ENCODE assay signal across 8 cellular contexts in genomic region chr3:194537732-194538247, GRCh38. TPM values are rescaled to one million over a fixed set of nuclear protein-coding genes. Genes with fewer than 3 reads are reported as not detected.
DNase-seq lines count a peak whose midpoint lies in the region; ATAC-seq and TF ChIP-seq lines count a peak whose summit lies in the region.

No MANE protein-coding gene starts in this region.

- peak overlapping the region in 2 of 5 donors; percentile 58 to 62 for H3K27ac ChIP-seq in adrenal gland
- peak overlapping the region; percentile 31 to 73 for H3K27ac ChIP-seq in aorta (ENCODE audit: low read depth in 1 of 2, low read length in 2 of 2)
- H3K27ac ChIP-seq in vagina = no peak overlapping the region

- TF ChIP-seq POLR2A in adrenal gland (IDR thresholded peaks at IDR 0.05) (peak in 1 of 2 donors; percentile 11), vagina (IDR thresholded peaks at IDR 0.05) (no peak)

- WGBS in adrenal gland, 4 donors = 51 to 64% (median 63%) methylated on average over 8 of the region's 8 CpGs
- WGBS in aorta, 2 donors = 27 to 32% methylated on average over 8 of the region's 8 CpGs

- H3K9me3 ChIP-seq in adrenal gland (replicated peaks in 1 of 3) (peaks cover 0 to 11% (median 0%) of the 10 kb centered on the region in 3 donors), aorta (ENCODE audit: control insufficient read depth, low read length) (no peaks in the 10 kb centered on the region), vagina (no peaks in the 10 kb centered on the region)

- no peak overlapping the region for H3K4me3 ChIP-seq in adrenal gland
- H3K4me3 ChIP-seq in kidney epithelial cell (ENCODE audit: low read depth, low read length) = no peak overlapping the region
- no peak overlapping the region for H3K4me3 ChIP-seq in aorta (ENCODE audit: low read length in 2 of 2)
- no peak overlapping the region for H3K4me3 ChIP-seq in vagina

- H3K4me1 ChIP-seq in adrenal gland (replicated peaks in 1 of 2) = peaks cover 9 to 10% of the 10 kb centered on the region in 2 donors
- peaks cover 0 to 3% of the 10 kb centered on the region in 2 donors for H3K4me1 ChIP-seq in aorta (ENCODE audit: control insufficient read depth in 1 of 2, insufficient read depth in 2 of 2, low read length in 2 of 2)
- H3K4me1 ChIP-seq in vagina = peaks cover 9% of the 10 kb centered on the region

- DNase-seq in Right ventricle myocardium superior = no peak
- DNase-seq in cardiac septum (ENCODE audit: low spot score) = no peak
- DNase-seq in adrenal gland = peak in 6 of 7 donors; percentile 38 to 84 (median 78)
- DNase-seq in kidney epithelial cell (ENCODE audit: low read depth) = peak; percentile 81
- DNase-seq in aorta = peak; percentile 61 to 76
- no peak for DNase-seq in occipital lobe (lab: John Stamatoyannopoulos, UW)
- DNase-seq in vagina (ENCODE audit: extremely low spot score in 2 of 2) = no peak

- ATAC-seq in Right ventricle myocardium superior (ENCODE audit: poor library complexity) = peak; percentile 63
- ATAC-seq in aorta (ENCODE audit: low FRiP score) = peak; percentile 24
- no peak for ATAC-seq in HG03175 (IDR thresholded peaks at IDR 0.05; ENCODE audit: unreplicated experiment)

- intact Hi-C loops in Right ventricle myocardium superior (cut with DNase I) = no loop called here
- intact Hi-C loops in cardiac septum (cut with DNase I) = no loop called here
- intact Hi-C loops in adrenal gland (cut with DNase I) = no loop called here
- intact Hi-C loops in aorta (cut with DNase I) = loop anchor here in 1 of 2 donors (5.0 kb wide), 1 partner anchor 35 kb away; no protein-coding TSS in a partner anchor
- intact Hi-C loops in vagina (cut with DNase I) = no loop called here

- H3K36me3 ChIP-seq in adrenal gland (replicated peaks in 1 of 2) (no peaks in the 10 kb centered on the region), kidney epithelial cell (ENCODE audit: control insufficient read depth, insufficient read depth, low read length) (no peaks in the 10 kb centered on the region), aorta (ENCODE audit: control insufficient read depth in 1 of 2, insufficient read depth in 2 of 2, low read length in 1 of 2) (no peaks in the 10 kb centered on the region), vagina (no peaks in the 10 kb centered on the region)

- TF ChIP-seq CTCF in adrenal gland (IDR thresholded peaks at IDR 0.05) = no peak
- TF ChIP-seq CTCF in kidney epithelial cell (IDR thresholded peaks at IDR 0.05; ENCODE audit: insufficient read depth, low read length, poor library complexity, severe bottlenecking) = no peak
- no peak for TF ChIP-seq CTCF in vagina (IDR thresholded peaks at IDR 0.05)

- no peaks in the 10 kb centered on the region for H3K27me3 ChIP-seq in adrenal gland
- no peaks in the 10 kb centered on the region for H3K27me3 ChIP-seq in kidney epithelial cell (ENCODE audit: control insufficient read depth, insufficient read depth, low read length)
- H3K27me3 ChIP-seq in aorta (ENCODE audit: control insufficient read depth in 1 of 2, insufficient read depth in 2 of 2, low read length in 1 of 2) = no peaks in the 10 kb centered on the region
- H3K27me3 ChIP-seq in vagina = no peaks in the 10 kb centered on the region

RNA-seq across cellular contexts. Expression of gene ATP13A3, which starts 51.0 kb away (rescaled TPM):
- total RNA-seq in Right ventricle myocardium superior = 60.4 TPM
- 217 TPM for total RNA-seq in cardiac septum
- 100 to 1,000 TPM in 3 of 8 donors, 10 to 100 TPM in 5; 30.6 to 111 (median 83.6) TPM for total RNA-seq in adrenal gland
- polyA plus RNA-seq in adrenal gland = 10 to 100 TPM; 17.6 to 43.2 (median 22.6) TPM
- total RNA-seq in kidney epithelial cell = 273 and 324 TPM in 2 replicates
- 100 to 1,000 TPM; 127 to 189 TPM for total RNA-seq in aorta
- polyA plus RNA-seq in aorta = 10 to 100 TPM; 14.1 to 38.7 TPM
- total RNA-seq in occipital lobe = 146 TPM
- 57.7 TPM for total RNA-seq in vagina

Comparison
In these comparisons a context has a peak if more than half of its experiments do, and no peak if none do; other contexts are left out.
1. DNase-seq: peak in adrenal gland (6 of 7), kidney epithelial cell (single experiment) and aorta (2 of 2); none in Right ventricle myocardium superior (single experiment), cardiac septum (single experiment), occipital lobe (single experiment) and vagina (0 of 2).